Comparison of ENCODE assay signal across 1 cellular context in genomic region chr10:47402681-47403301, GRCh38.
TF ChIP-seq lines count a peak whose summit lies in the region.

No MANE protein-coding gene starts in this region.

TF ChIP-seq in WTC11, 78 proteins besides CTCF, POLR2A, EP300 and RAD21 (continued from another document):
- TF ChIP-seq, protein P1, sequence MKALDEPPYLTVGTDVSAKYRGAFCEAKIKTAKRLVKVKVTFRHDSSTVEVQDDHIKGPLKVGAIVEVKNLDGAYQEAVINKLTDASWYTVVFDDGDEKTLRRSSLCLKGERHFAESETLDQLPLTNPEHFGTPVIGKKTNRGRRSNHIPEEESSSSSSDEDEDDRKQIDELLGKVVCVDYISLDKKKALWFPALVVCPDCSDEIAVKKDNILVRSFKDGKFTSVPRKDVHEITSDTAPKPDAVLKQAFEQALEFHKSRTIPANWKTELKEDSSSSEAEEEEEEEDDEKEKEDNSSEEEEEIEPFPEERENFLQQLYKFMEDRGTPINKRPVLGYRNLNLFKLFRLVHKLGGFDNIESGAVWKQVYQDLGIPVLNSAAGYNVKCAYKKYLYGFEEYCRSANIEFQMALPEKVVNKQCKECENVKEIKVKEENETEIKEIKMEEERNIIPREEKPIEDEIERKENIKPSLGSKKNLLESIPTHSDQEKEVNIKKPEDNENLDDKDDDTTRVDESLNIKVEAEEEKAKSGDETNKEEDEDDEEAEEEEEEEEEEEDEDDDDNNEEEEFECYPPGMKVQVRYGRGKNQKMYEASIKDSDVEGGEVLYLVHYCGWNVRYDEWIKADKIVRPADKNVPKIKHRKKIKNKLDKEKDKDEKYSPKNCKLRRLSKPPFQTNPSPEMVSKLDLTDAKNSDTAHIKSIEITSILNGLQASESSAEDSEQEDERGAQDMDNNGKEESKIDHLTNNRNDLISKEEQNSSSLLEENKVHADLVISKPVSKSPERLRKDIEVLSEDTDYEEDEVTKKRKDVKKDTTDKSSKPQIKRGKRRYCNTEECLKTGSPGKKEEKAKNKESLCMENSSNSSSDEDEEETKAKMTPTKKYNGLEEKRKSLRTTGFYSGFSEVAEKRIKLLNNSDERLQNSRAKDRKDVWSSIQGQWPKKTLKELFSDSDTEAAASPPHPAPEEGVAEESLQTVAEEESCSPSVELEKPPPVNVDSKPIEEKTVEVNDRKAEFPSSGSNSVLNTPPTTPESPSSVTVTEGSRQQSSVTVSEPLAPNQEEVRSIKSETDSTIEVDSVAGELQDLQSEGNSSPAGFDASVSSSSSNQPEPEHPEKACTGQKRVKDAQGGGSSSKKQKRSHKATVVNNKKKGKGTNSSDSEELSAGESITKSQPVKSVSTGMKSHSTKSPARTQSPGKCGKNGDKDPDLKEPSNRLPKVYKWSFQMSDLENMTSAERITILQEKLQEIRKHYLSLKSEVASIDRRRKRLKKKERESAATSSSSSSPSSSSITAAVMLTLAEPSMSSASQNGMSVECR (CRISPR knock-in tag; IDR thresholded peaks at IDR 0.05; ENCODE audit: borderline replicate concordance) = no peak
- TF ChIP-seq, protein P2, sequence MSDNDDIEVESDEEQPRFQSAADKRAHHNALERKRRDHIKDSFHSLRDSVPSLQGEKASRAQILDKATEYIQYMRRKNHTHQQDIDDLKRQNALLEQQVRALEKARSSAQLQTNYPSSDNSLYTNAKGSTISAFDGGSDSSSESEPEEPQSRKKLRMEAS (CRISPR knock-in tag; IDR thresholded peaks at IDR 0.05) = no peak
- peak; percentile 66; the same call in 1 of the 2 replicates for TF ChIP-seq ZNF423 (CRISPR knock-in tag; IDR thresholded peaks at IDR 0.05)
